In the genomic region with DNA sequence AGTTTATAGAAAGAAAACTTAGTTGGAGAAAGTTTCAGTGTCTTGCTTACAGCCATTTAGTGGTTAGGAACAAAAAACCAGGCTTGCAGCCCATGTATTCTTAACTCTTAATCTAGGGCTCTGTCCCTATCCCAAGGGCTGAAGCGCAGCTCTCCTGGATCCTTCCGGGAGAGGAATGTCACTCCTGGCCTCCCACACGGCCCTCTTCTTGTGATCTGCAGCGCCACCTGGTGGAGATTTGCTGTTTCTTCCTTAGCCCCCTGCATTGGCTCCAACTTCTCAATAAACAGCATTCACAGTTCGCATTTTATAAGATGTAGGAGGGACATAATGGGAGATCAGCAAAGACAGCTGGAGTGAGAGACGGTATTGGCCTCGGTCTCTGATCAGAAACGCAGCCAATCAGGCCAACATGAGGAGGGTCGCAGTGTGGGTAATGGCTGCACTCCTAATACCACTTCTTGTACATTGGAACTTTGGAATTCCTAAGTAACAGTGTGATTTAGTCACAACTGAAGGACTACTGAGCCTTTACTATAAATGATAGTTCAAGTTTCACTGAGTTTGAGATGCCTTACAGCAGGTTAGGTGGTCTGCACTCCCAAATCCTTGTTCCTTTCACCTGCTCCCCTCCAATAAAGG, we compare ENCODE assay signal across 8 cellular contexts.
DNase-seq lines count a peak whose midpoint lies in the region; ATAC-seq, FAIRE-seq and TF ChIP-seq lines count a peak whose summit lies in the region.

No MANE protein-coding gene starts in this region.

- intact Hi-C loops in PC-3 (cut with micrococcal nuclease): loop anchor here (1.0 to 5.0 kb wide), 3 partner anchors 321 to 1734 kb away; no protein-coding TSS in a partner anchor

- no peaks in the 10 kb centered on the region for H3K79me2 ChIP-seq in PC-3 (ENCODE audit: low read length)

- H2AFZ ChIP-seq in PC-3 (ENCODE audit: low read length): no peak overlapping the region

- no peak overlapping the region for H3K4me3 ChIP-seq in AG09309 (ENCODE audit: control insufficient read depth, low read depth, low read length)
- H3K4me3 ChIP-seq in PC-3 (ENCODE audit: low read length): no peak overlapping the region
- no peak overlapping the region for H3K4me3 ChIP-seq in astrocyte of the spinal cord (ENCODE audit: low read depth, low read length)
- no peak overlapping the region for H3K4me3 ChIP-seq in iPS DF 6.9 (ENCODE audit: low read length)

- DNase-seq in AG09309 (ENCODE audit: low read depth) (peak; percentile 20), GM12892 (ENCODE audit: insufficient read length) (peak; percentile 29), HuH-7.5 (ENCODE audit: low spot score) (peak; percentile 55), PC-3 (peak; percentile 76), astrocyte of the spinal cord (ENCODE audit: low read depth, low spot score) (peak; percentile 49), iPS DF 6.9 (ENCODE audit: low read depth, low spot score) (peak; percentile 68), smooth muscle cell of the brain vasculature (ENCODE audit: low read depth, low spot score) (peak; percentile 18)

- POLR2A ChIA-PET in PC-3 (lab: Charles Lee; ENCODE audit: unreplicated experiment): no interaction called here

- no TSS peak for BruUV-seq in PC-3 (replicated peaks; lab: Mats Ljungman, UMichigan)

- CTCF ChIA-PET in PC-3 (lab: Charles Lee): interaction anchor here (0.5 to 0.6 kb wide), 2 partner anchors 10 to 506 kb away, joined by 3 read pairs; no protein-coding TSS in a partner anchor

- peak; percentile 9 for FAIRE-seq in GM12892 (lab: Jason Lieb, UNC)

- H3K4me1 ChIP-seq in PC-3 (ENCODE audit: insufficient read depth, low read length): no peaks in the 10 kb centered on the region
- H3K4me1 ChIP-seq in iPS DF 6.9 (ENCODE audit: control insufficient read depth, insufficient read depth, low read length): no peaks in the 10 kb centered on the region

- in situ Hi-C loops in astrocyte of the spinal cord (cut with HindIII; ENCODE audit: low sequenced_read_pairs): no loop called here

- H3K27me3 ChIP-seq in PC-3 (ENCODE audit: low read length) (peaks cover 16% of the 10 kb centered on the region), iPS DF 6.9 (ENCODE audit: control insufficient read depth, insufficient read depth, low read length) (no peaks in the 10 kb centered on the region)

- no peaks in the 10 kb centered on the region for H4K20me1 ChIP-seq in PC-3 (ENCODE audit: low read length)

- H3K9ac ChIP-seq in PC-3 (ENCODE audit: low read length): no peak overlapping the region

- peak; percentile 83 for TF ChIP-seq CTCF in AG09309 (IDR thresholded peaks at IDR 0.05; ENCODE audit: control insufficient read depth, insufficient read depth, low read depth, low read length, missing control alignments)
- TF ChIP-seq CTCF in PC-3 (conservative IDR thresholded peaks at IDR 0.05; ENCODE audit: low read depth, low read length): peak; percentile 80
- TF ChIP-seq CTCF in astrocyte of the spinal cord (IDR thresholded peaks at IDR 0.05; ENCODE audit: low read depth, low read length): peak; percentile 82

- H3K36me3 ChIP-seq in PC-3 (ENCODE audit: low read depth, low read length) (no peaks in the 10 kb centered on the region), iPS DF 6.9 (ENCODE audit: control insufficient read depth, insufficient read depth, low read length) (no peaks in the 10 kb centered on the region)

- peak; percentile 85 for ATAC-seq in PC-3
- no peak for ATAC-seq in GM18870 (IDR thresholded peaks at IDR 0.05; ENCODE audit: unreplicated experiment)

- no peak for TF ChIP-seq POLR2A in GM12892 (IDR thresholded peaks at IDR 0.05; ENCODE audit: low read depth, low read length)

- H3K9me2 ChIP-seq in PC-3 (replicated peaks; ENCODE audit: low read length): no peaks in the 10 kb centered on the region

- H3F3A ChIP-seq in PC-3 (ENCODE audit: low read length, unreplicated experiment): no peaks in the 10 kb centered on the region

- H3K4me2 ChIP-seq in PC-3 (ENCODE audit: low read length): no peak overlapping the region

- whole genome bisulfite sequencing in iPS DF 6.9 (ENCODE audit: insufficient coverage, insufficient read length): no CpG with 5 or more reads among the region's 9 CpGs

- H3K9me3 ChIP-seq in PC-3 (ENCODE audit: low read length) (no peaks in the 10 kb centered on the region), iPS DF 6.9 (ENCODE audit: control insufficient read depth, insufficient read depth, low read length) (no peaks in the 10 kb centered on the region)

- H3K27ac ChIP-seq in PC-3 (ENCODE audit: low read length) (no peak overlapping the region), iPS DF 6.9 (ENCODE audit: low read length) (no peak overlapping the region)

Comparison
In these comparisons a context has a peak if more than half of its experiments do, and no peak if none do; other contexts are left out.
1. DNase-seq: peak in every context shown above with its lines; median percentile 76 in PC-3; 68 in iPS DF 6.9; 55 in HuH-7.5; 49 in astrocyte of the spinal cord; 29 in GM12892; 20 in AG09309; 18 in smooth muscle cell of the brain vasculature.